ENCODE assay signal across 35 cellular contexts in the genomic region with DNA sequence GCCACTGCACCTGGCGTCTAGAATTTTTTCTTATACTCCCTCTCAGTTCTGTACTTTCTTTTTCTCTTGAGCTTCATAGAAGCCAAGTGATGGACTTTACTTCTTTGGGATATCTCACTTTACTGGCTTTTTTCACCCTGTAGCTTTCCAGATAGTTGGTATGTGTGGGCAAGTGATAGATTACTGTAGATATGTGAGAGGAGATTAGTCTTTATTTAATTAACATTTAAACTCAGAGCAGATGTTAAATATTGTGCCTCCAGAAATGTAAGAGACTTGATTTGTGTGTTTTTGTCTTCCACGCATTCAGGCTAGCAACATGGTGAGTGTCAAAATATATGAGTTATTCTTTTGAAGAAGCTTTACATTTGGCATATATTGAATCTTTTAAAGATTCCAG. TPM values are rescaled to one million over a fixed set of nuclear protein-coding genes. Genes with fewer than 3 reads are reported as not detected.
"Had no signal": no experiment of that assay in that cellular context is flagged by ENCODE, and none has a peak within 500 bp of the region (broad histone marks: within the 10 kb centered on the region; RNA-seq: fewer than 3 reads in every experiment).

No MANE protein-coding gene starts in this region.

- H3K27me3 ChIP-seq: adrenal gland had no signal

- ATAC-seq: activated CD8-positive, alpha-beta T cell treated with anti-CD3 and anti-CD28 coated beads for 36 hours; activated T-cell treated with anti-CD3 and anti-CD28 coated beads, Interleukin-2, amount 50 U/mL, for 4 hours; activated T-cell treated with anti-CD3 and anti-CD28 coated beads, Interleukin-2, amount 50 U/mL, for 72 hours had no signal

- H3K27ac ChIP-seq: adrenal gland, VCaP had no signal

- H3K9me3 Mint-ChIP-seq: activated B cell treated with CpG ODN at 0.5 μM for 24 hours; activated CD4-positive, alpha-beta memory T cell treated with anti-CD3 and anti-CD28 coated beads for 36 hours; activated CD4-positive, alpha-beta T cell treated with anti-CD3 and anti-CD28 coated beads, Interleukin-2, amount 10 ng/mL, durations not matched to agents 24 days and 14 days; activated CD8-positive, alpha-beta T cell treated with anti-CD3 and anti-CD28 coated beads for 36 hours; activated naive CD4-positive, alpha-beta T cell treated with anti-CD3 and anti-CD28 coated beads, Interleukin-2, amount 10 ng/mL, durations not matched to agents 7 days and 5 days; activated naive CD4-positive, alpha-beta T cell treated with anti-CD3 and anti-CD28 coated beads, Interleukin-2, amount 50 U/mL, for 24 hours; activated T-cell treated with anti-CD3 and anti-CD28 coated beads, Interleukin-2, amount 50 U/mL, for 4 hours; activated T-cell treated with anti-CD3 and anti-CD28 coated beads, Interleukin-2, amount 50 U/mL, for 72 hours; activated T-helper 2 cell treated with anti-CD3 and anti-CD28 coated beads, Interferon-gamma antibody, Interleukin-2, Interleukin-4, amounts not matched to agents 10 μg/mL and 5 μg/mL and 100 μg/mL, durations not matched to agents 14 hours and 24 hours and 36 hours; brain; T-helper 1 cell treated with Interleukin-12 subunit alpha and Interleukin-12 subunit beta and Interleukin-4 antibody, amounts not matched to agents 30 μg/mL and 1 μg/mL, for 36 hours; T-helper 2 cell treated with Interferon-gamma antibody and Interleukin-4, amounts not matched to agents 5 μg/mL and 100 μg/mL, for 36 hours had no signal

- H3K4me3 Mint-ChIP-seq: activated B cell treated with CpG ODN at 0.5 μM for 24 hours; activated CD4-positive, alpha-beta memory T cell treated with anti-CD3 and anti-CD28 coated beads for 36 hours; activated CD4-positive, alpha-beta T cell treated with anti-CD3 and anti-CD28 coated beads, Interleukin-2, amount 10 ng/mL, durations not matched to agents 24 days and 14 days; activated CD8-positive, alpha-beta T cell treated with anti-CD3 and anti-CD28 coated beads for 36 hours; activated naive CD4-positive, alpha-beta T cell treated with anti-CD3 and anti-CD28 coated beads, Interleukin-2, amount 10 ng/mL, durations not matched to agents 7 days and 5 days; activated naive CD4-positive, alpha-beta T cell treated with anti-CD3 and anti-CD28 coated beads, Interleukin-2, amount 50 U/mL, for 24 hours; activated naive CD8-positive, alpha-beta T cell; activated T-cell treated with anti-CD3 and anti-CD28 coated beads, Interleukin-2, amount 50 U/mL, for 4 hours; activated T-cell treated with anti-CD3 and anti-CD28 coated beads, Interleukin-2, amount 50 U/mL, for 72 hours; brain; T-helper 1 cell treated with Interleukin-12 subunit alpha and Interleukin-12 subunit beta and Interleukin-4 antibody, amounts not matched to agents 30 μg/mL and 1 μg/mL, for 36 hours; T-helper 2 cell treated with Interferon-gamma antibody and Interleukin-4, amounts not matched to agents 5 μg/mL and 100 μg/mL, for 36 hours had no signal

- H3K4me1 Mint-ChIP-seq: activated B cell treated with CpG ODN at 0.5 μM for 24 hours; activated CD4-positive, alpha-beta T cell treated with anti-CD3 and anti-CD28 coated beads, Interleukin-2, amount 10 ng/mL, durations not matched to agents 24 days and 14 days; activated naive CD4-positive, alpha-beta T cell treated with anti-CD3 and anti-CD28 coated beads, Interleukin-2, amount 10 ng/mL, durations not matched to agents 7 days and 5 days; activated naive CD4-positive, alpha-beta T cell treated with anti-CD3 and anti-CD28 coated beads, Interleukin-2, amount 50 U/mL, for 24 hours; brain had no signal

- H3K9me3 ChIP-seq: adrenal gland had no signal

- H3K27ac Mint-ChIP-seq: activated B cell treated with CpG ODN at 0.5 μM for 24 hours; activated CD4-positive, alpha-beta memory T cell treated with anti-CD3 and anti-CD28 coated beads for 36 hours; activated CD4-positive, alpha-beta T cell treated with anti-CD3 and anti-CD28 coated beads, Interleukin-2, amount 10 ng/mL, durations not matched to agents 24 days and 14 days; activated CD8-positive, alpha-beta T cell treated with anti-CD3 and anti-CD28 coated beads for 36 hours; activated naive CD4-positive, alpha-beta T cell treated with anti-CD3 and anti-CD28 coated beads, Interleukin-2, amount 10 ng/mL, durations not matched to agents 7 days and 5 days; activated naive CD4-positive, alpha-beta T cell treated with anti-CD3 and anti-CD28 coated beads, Interleukin-2, amount 50 U/mL, for 24 hours; activated naive CD8-positive, alpha-beta T cell; activated T-cell treated with anti-CD3 and anti-CD28 coated beads, Interleukin-2, amount 50 U/mL, for 72 hours; activated T-helper 2 cell treated with anti-CD3 and anti-CD28 coated beads, Interferon-gamma antibody, Interleukin-2, Interleukin-4, amounts not matched to agents 10 μg/mL and 5 μg/mL and 100 μg/mL, durations not matched to agents 14 hours and 24 hours and 36 hours; brain; T-helper 1 cell treated with Interleukin-12 subunit alpha and Interleukin-12 subunit beta and Interleukin-4 antibody, amounts not matched to agents 30 μg/mL and 1 μg/mL, for 36 hours; T-helper 2 cell treated with Interferon-gamma antibody and Interleukin-4, amounts not matched to agents 5 μg/mL and 100 μg/mL, for 36 hours had no signal

- FAIRE-seq: colon, TTC549 had no signal

- H3K4me1 ChIP-seq: adrenal gland had no signal

- H3K4me3 ChIP-seq: adrenal gland had no signal

- DNase-seq: activated B cell treated with CpG ODN at 0.5 μM for 24 hours; activated CD4-positive, alpha-beta memory T cell treated with anti-CD3 and anti-CD28 coated beads for 36 hours; activated CD4-positive, alpha-beta T cell treated with anti-CD3 and anti-CD28 coated beads for 4 hours; activated CD4-positive, alpha-beta T cell treated with anti-CD3 and anti-CD28 coated beads, Interleukin-2, amount 10 ng/mL, durations not matched to agents 24 days and 14 days; activated CD4-positive, alpha-beta T cell treated with anti-CD3 and anti-CD28 coated beads, Interleukin-2, amount 50 U/mL, for 1 hour; activated CD4-positive, alpha-beta T cell treated with anti-CD3 and anti-CD28 coated beads, Interleukin-2, amount 50 U/mL, for 4 hours; activated CD4-positive, CD25-positive, alpha-beta regulatory T cell treated with anti-CD3 and anti-CD28 coated beads, Interleukin-2, amount 50 U/mL, for 72 hours; activated CD8-positive, alpha-beta memory T cell treated with anti-CD3 and anti-CD28 coated beads, Interleukin-2, amount 50 U/mL, for 4 hours; activated CD8-positive, alpha-beta T cell treated with anti-CD3 and anti-CD28 coated beads for 36 hours; activated effector memory CD4-positive, alpha-beta T cell treated with Interleukin-2 at 50 U/mL for 16 hours; activated gamma-delta T cell; activated naive CD4-positive, alpha-beta T cell treated with anti-CD3 and anti-CD28 coated beads, Interleukin-2, amount 10 ng/mL, durations not matched to agents 7 days and 5 days; activated naive CD4-positive, alpha-beta T cell treated with Interleukin-2 at 50 U/mL for 16 hours; activated T-cell treated with anti-CD3 and anti-CD28 coated beads for 4 hours; activated T-cell treated with anti-CD3 and anti-CD28 coated beads, Interleukin-2, amount 50 U/mL, for 1 hour; activated T-cell treated with anti-CD3 and anti-CD28 coated beads, Interleukin-2, amount 50 U/mL, for 4 hours; activated T-cell treated with anti-CD3 and anti-CD28 coated beads, Interleukin-2, amount 50 U/mL, for 72 hours; adrenal gland; amniotic stem cell; aorta; central memory CD4-positive, alpha-beta T cell; T-helper 1 cell; T-helper 2 cell; T-helper 9 cell had no signal

- H3K27me3 Mint-ChIP-seq: activated B cell treated with CpG ODN at 0.5 μM for 24 hours; activated CD4-positive, alpha-beta memory T cell treated with anti-CD3 and anti-CD28 coated beads for 36 hours; activated CD4-positive, alpha-beta T cell treated with anti-CD3 and anti-CD28 coated beads, Interleukin-2, amount 10 ng/mL, durations not matched to agents 24 days and 14 days; activated CD8-positive, alpha-beta T cell treated with anti-CD3 and anti-CD28 coated beads for 36 hours; activated naive CD4-positive, alpha-beta T cell treated with anti-CD3 and anti-CD28 coated beads, Interleukin-2, amount 10 ng/mL, durations not matched to agents 7 days and 5 days; activated naive CD4-positive, alpha-beta T cell treated with anti-CD3 and anti-CD28 coated beads, Interleukin-2, amount 50 U/mL, for 24 hours; activated naive CD8-positive, alpha-beta T cell; brain had no signal

RNA-seq across cellular contexts. Expression of a gene that starts 39.5 kb away (rescaled TPM):
- total RNA-seq: activated B cell treated with CpG ODN at 0.5 μM for 24 hours; activated CD4-positive, alpha-beta memory T cell treated with anti-CD3 and anti-CD28 coated beads for 36 hours; activated CD4-positive, alpha-beta T cell treated with anti-CD3 and anti-CD28 coated beads, Interleukin-2, amount 10 ng/mL, durations not matched to agents 24 days and 14 days; activated CD8-positive, alpha-beta memory T cell treated with anti-CD3 and anti-CD28 coated beads for 36 hours; activated CD8-positive, alpha-beta T cell treated with anti-CD3 and anti-CD28 coated beads for 36 hours; activated T-cell treated with anti-CD3 and anti-CD28 coated beads, Interleukin-2, amount 50 U/mL, for 4 hours; activated T-cell treated with anti-CD3 and anti-CD28 coated beads, Interleukin-2, amount 50 U/mL, for 72 hours; activated T-helper 2 cell treated with anti-CD3 and anti-CD28 coated beads, Interferon-gamma antibody, Interleukin-2, Interleukin-4, amounts not matched to agents 10 μg/mL and 5 μg/mL and 100 μg/mL, durations not matched to agents 14 hours and 24 hours and 36 hours; aorta; cardiac septum had no signal
- polyA plus RNA-seq: aorta had no signal
